17 cellular contexts compared by ENCODE assay signal in the genomic region with DNA sequence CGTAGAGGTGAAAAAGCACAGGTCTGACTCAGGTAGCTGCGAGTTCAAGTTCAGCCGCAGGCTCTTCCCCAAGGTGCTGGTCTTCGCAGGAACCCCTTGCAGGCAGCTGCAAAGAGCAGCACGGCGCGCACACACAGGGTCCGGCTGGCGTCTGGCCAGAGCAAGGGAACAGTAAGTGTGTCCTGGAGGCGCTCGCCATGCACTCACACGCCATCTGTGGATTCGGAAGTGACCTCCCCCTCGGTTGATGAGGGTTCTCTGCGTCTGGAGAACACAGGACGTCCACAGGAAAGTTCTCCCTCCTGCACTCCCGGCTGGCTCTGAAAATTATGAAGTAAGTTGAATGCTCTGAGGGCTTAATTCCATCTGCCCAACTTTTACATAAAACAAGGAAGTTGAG. TPM values are rescaled to one million over a fixed set of nuclear protein-coding genes. Genes with fewer than 3 reads are reported as not detected.
DNase-seq lines count a peak whose midpoint lies in the region; TF ChIP-seq lines count a peak whose summit lies in the region.
"Had no signal": no experiment of that assay in that cellular context is flagged by ENCODE, and none has a peak within 500 bp of the region (broad histone marks: within the 10 kb centered on the region; RNA-seq: fewer than 3 reads in every experiment).

No MANE protein-coding gene starts in this region.

- peak overlapping the region; percentile 6 for H4K8ac ChIP-seq in mesenchymal stem cell (ENCODE audit: low read length)

- no peaks in the 10 kb centered on the region for H3K9me3 Mint-ChIP-seq in activated CD4-positive, alpha-beta T cell treated with anti-CD3 and anti-CD28 coated beads, Interleukin-2, amount 10 ng/mL, durations not matched to agents 24 days and 14 days
- no peaks in the 10 kb centered on the region for H3K9me3 Mint-ChIP-seq in endothelial cell (ENCODE audit: unreplicated experiment)
- H3K9me3 Mint-ChIP-seq: stimulated activated naive B cell treated with anti-CD40 and anti-IgM and Interleukin-4, amounts not matched to agents 10 μg/mL and 1 μg/mL and 100 μg/mL, for 72 hours had no signal

- H3K14ac ChIP-seq in mesenchymal stem cell (ENCODE audit: low read length in 2 of 2): peak overlapping the region in 1 of 2 experiments; percentile 44

- no peaks in the 10 kb centered on the region for H3K36me3 ChIP-seq in mesenchymal stem cell (ENCODE audit: control insufficient read depth in 1 of 2, insufficient read depth in 2 of 2, low read depth in 1 of 2, low read length in 2 of 2)
- H3K36me3 ChIP-seq: sigmoid colon had no signal

- H3K23ac ChIP-seq in mesenchymal stem cell (ENCODE audit: low read length in 2 of 2): peak overlapping the region in 1 of 2 experiments; percentile 5

- H3K9me3 ChIP-seq in mesenchymal stem cell (ENCODE audit: control insufficient read depth, low read length): no peaks in the 10 kb centered on the region
- H3K9me3 ChIP-seq: Caco-2, sigmoid colon had no signal

- H3K9ac ChIP-seq in mesenchymal stem cell (ENCODE audit: low read length): no peak overlapping the region

- H3K4me1 Mint-ChIP-seq in activated CD4-positive, alpha-beta T cell treated with anti-CD3 and anti-CD28 coated beads, Interleukin-2, amount 10 ng/mL, durations not matched to agents 24 days and 14 days: no peaks in the 10 kb centered on the region
- H3K4me1 Mint-ChIP-seq in endothelial cell (ENCODE audit: unreplicated experiment): peaks cover 22% of the 10 kb centered on the region

- H3K4me1 ChIP-seq in mesenchymal stem cell (ENCODE audit: control insufficient read depth, insufficient read depth, low read depth, low read length): peaks cover 33% of the 10 kb centered on the region

- peaks cover 15% of the 10 kb centered on the region for H3K27me3 Mint-ChIP-seq in activated CD4-positive, alpha-beta T cell treated with anti-CD3 and anti-CD28 coated beads, Interleukin-2, amount 10 ng/mL, durations not matched to agents 24 days and 14 days
- peaks cover 6% of the 10 kb centered on the region for H3K27me3 Mint-ChIP-seq in endothelial cell (ENCODE audit: unreplicated experiment)

- H3K27ac Mint-ChIP-seq in activated CD4-positive, alpha-beta T cell treated with anti-CD3 and anti-CD28 coated beads, Interleukin-2, amount 10 ng/mL, durations not matched to agents 24 days and 14 days: no peak overlapping the region
- H3K27ac Mint-ChIP-seq in endothelial cell (ENCODE audit: unreplicated experiment): peak overlapping the region; percentile 90
- H3K27ac Mint-ChIP-seq: stimulated activated naive B cell treated with anti-CD40 and anti-IgM and Interleukin-4, amounts not matched to agents 10 μg/mL and 1 μg/mL and 100 μg/mL, for 72 hours had no signal

- peak overlapping the region; percentile 35 for H3K4me2 ChIP-seq in mesenchymal stem cell (ENCODE audit: low read length, poor library complexity, severe bottlenecking)

- 86% methylated on average over 14 of the region's 17 CpGs for WGBS in mesenchymal stem cell

- no peak overlapping the region for H2AK5ac ChIP-seq in mesenchymal stem cell (ENCODE audit: low read length, severe bottlenecking)

- peak; percentile 49 for DNase-seq in activated CD4-positive, alpha-beta T cell treated with anti-CD3 and anti-CD28 coated beads, Interleukin-2, amount 10 ng/mL, durations not matched to agents 24 days and 14 days
- no peak for DNase-seq in activated CD4-positive, alpha-beta T cell treated with anti-CD3 and anti-CD28 coated beads for 1 hour
- peak; percentile 31 for DNase-seq in endothelial cell (ENCODE audit: low spot score)
- no peak for DNase-seq in mesenchymal stem cell
- peak; percentile 48 for DNase-seq in ureter (ENCODE audit: low spot score)
- no peak for DNase-seq in NCI-H1417 treated with DMSO at 0.1 percent for 48 hours (lab: John Stamatoyannopoulos, UW)
- DNase-seq in central memory CD4-positive, alpha-beta T cell: no peak
- DNase-seq in GM03348 (ENCODE audit: low spot score): no peak
- DNase-seq: activated CD4-positive, alpha-beta T cell treated with anti-CD3 and anti-CD28 coated beads, Interleukin-2, amount 50 U/mL, for 1 hour; activated T-cell treated with anti-CD3 and anti-CD28 coated beads, Interleukin-2, amount 50 U/mL, for 48 hours; Caco-2; GOT3; hippocampal formation; NCI-H510A treated with DMSO at 0.1 percent for 48 hours; sigmoid colon; stimulated activated naive B cell treated with anti-CD40 and anti-IgM and Interleukin-4, amounts not matched to agents 10 μg/mL and 1 μg/mL and 100 μg/mL, for 72 hours; T-helper 2 cell had no signal

- H3K18ac ChIP-seq in mesenchymal stem cell (ENCODE audit: low read depth in 1 of 2, low read length in 2 of 2): no peak overlapping the region

- H3K27ac ChIP-seq in mesenchymal stem cell (ENCODE audit: low read length, poor library complexity, severe bottlenecking): no peak overlapping the region

- H3K4ac ChIP-seq in mesenchymal stem cell (ENCODE audit: low read depth in 1 of 2, low read length in 2 of 2): peak overlapping the region in 1 of 2 experiments; percentile 24

- peak overlapping the region in 1 of 2 experiments; percentile 11 for H2BK12ac ChIP-seq in mesenchymal stem cell (ENCODE audit: low read length in 2 of 2)

- no peak overlapping the region for H2BK15ac ChIP-seq in mesenchymal stem cell (ENCODE audit: low read depth, poor library complexity, severe bottlenecking)

- intact Hi-C loops in activated CD4-positive, alpha-beta T cell treated with anti-CD3 and anti-CD28 coated beads, Interleukin-2, amount 10 ng/mL, durations not matched to agents 24 days and 14 days (cut with micrococcal nuclease): no loop called here

- TF ChIP-seq CTCF in endothelial cell (IDR thresholded peaks at IDR 0.05; ENCODE audit: unreplicated experiment): no peak

- no peak overlapping the region for H2BK120ac ChIP-seq in mesenchymal stem cell (ENCODE audit: low read depth, low read length)

- no peak overlapping the region for H3K4me3 ChIP-seq in mesenchymal stem cell (ENCODE audit: insufficient read depth in 1 of 2, low read depth in 1 of 2, low read length in 2 of 2)
- H3K4me3 ChIP-seq: sigmoid colon had no signal

- H3K36me3 Mint-ChIP-seq in activated CD4-positive, alpha-beta T cell treated with anti-CD3 and anti-CD28 coated beads, Interleukin-2, amount 10 ng/mL, durations not matched to agents 24 days and 14 days (ENCODE audit: low read depth): no peaks in the 10 kb centered on the region
- H3K36me3 Mint-ChIP-seq in endothelial cell (ENCODE audit: low read depth, unreplicated experiment): no peaks in the 10 kb centered on the region
- H3K36me3 Mint-ChIP-seq: stimulated activated naive B cell treated with anti-CD40 and anti-IgM and Interleukin-4, amounts not matched to agents 10 μg/mL and 1 μg/mL and 100 μg/mL, for 72 hours had no signal

- H3K4me3 Mint-ChIP-seq in activated CD4-positive, alpha-beta T cell treated with anti-CD3 and anti-CD28 coated beads, Interleukin-2, amount 10 ng/mL, durations not matched to agents 24 days and 14 days: no peak overlapping the region
- H3K4me3 Mint-ChIP-seq in endothelial cell (ENCODE audit: unreplicated experiment): peak overlapping the region; percentile 79
- H3K4me3 Mint-ChIP-seq: stimulated activated naive B cell treated with anti-CD40 and anti-IgM and Interleukin-4, amounts not matched to agents 10 μg/mL and 1 μg/mL and 100 μg/mL, for 72 hours had no signal

- no peaks in the 10 kb centered on the region for H3K79me1 ChIP-seq in mesenchymal stem cell (replicated peaks; ENCODE audit: low read length, poor library complexity, severe bottlenecking)

- H4K91ac ChIP-seq in mesenchymal stem cell (ENCODE audit: low read length): no peak overlapping the region

- peak overlapping the region; percentile 44 for H2AFZ ChIP-seq in mesenchymal stem cell (ENCODE audit: low read depth, low read length)

- H2BK5ac ChIP-seq in mesenchymal stem cell (ENCODE audit: low read depth, low read length, poor library complexity, severe bottlenecking): no peak overlapping the region

- H3K27me3 ChIP-seq in mesenchymal stem cell (ENCODE audit: control insufficient read depth in 1 of 2, insufficient read depth in 1 of 2, low read length in 2 of 2): peaks cover 0 to 47% of the 10 kb centered on the region in 2 experiments

RNA-seq across cellular contexts. Expression of a gene that starts 14.0 kb away (rescaled TPM):
- 3.2 and 3.5 TPM in 2 replicates for total RNA-seq in activated CD4-positive, alpha-beta T cell treated with anti-CD3 and anti-CD28 coated beads, Interleukin-2, amount 10 ng/mL, durations not matched to agents 24 days and 14 days
- total RNA-seq in endothelial cell (ENCODE audit: unreplicated experiment): 945 TPM
- 29.0 TPM for polyA plus RNA-seq in mesenchymal stem cell (2013, experiment 1 of 2)
- 30.0 TPM for polyA plus RNA-seq in mesenchymal stem cell (2013, experiment 2 of 2)
- 109 TPM for total RNA-seq in ureter

RNA-seq across cellular contexts. Expression of a gene that starts 38.5 kb away (rescaled TPM):
- total RNA-seq in activated CD4-positive, alpha-beta T cell treated with anti-CD3 and anti-CD28 coated beads, Interleukin-2, amount 10 ng/mL, durations not matched to agents 24 days and 14 days: 25.6 and 25.9 TPM in 2 replicates
- total RNA-seq in endothelial cell (ENCODE audit: unreplicated experiment) (38.9 TPM), ureter (52.2 TPM)
- 38.4 TPM for polyA plus RNA-seq in mesenchymal stem cell (2013, experiment 1 of 2)
- 36.4 TPM for polyA plus RNA-seq in mesenchymal stem cell (2013, experiment 2 of 2)

Comparison
In these comparisons a context has a peak if more than half of its experiments do, and no peak if none do; other contexts are left out.
1. DNase-seq: peak in activated CD4-positive, alpha-beta T cell treated with anti-CD3 and anti-CD28 coated beads, Interleukin-2, amount 10 ng/mL, durations not matched to agents 24 days and 14 days (single experiment), endothelial cell (single experiment) and ureter (single experiment); none in activated CD4-positive, alpha-beta T cell treated with anti-CD3 and anti-CD28 coated beads for 1 hour (single experiment), mesenchymal stem cell (single experiment), NCI-H1417 treated with DMSO at 0.1 percent for 48 hours (single experiment), central memory CD4-positive, alpha-beta T cell (single experiment) and GM03348 (single experiment).
2. RNA of a gene that starts 14.0 kb away (total RNA-seq): 945 TPM in endothelial cell (single experiment) and 109 TPM in ureter (single experiment); 3.2 to 3.5 TPM in activated CD4-positive, alpha-beta T cell treated with anti-CD3 and anti-CD28 coated beads, Interleukin-2, amount 10 ng/mL, durations not matched to agents 24 days and 14 days; every median in the first group is over 10 times any median in the second.